14 cellular contexts compared by ENCODE assay signal in genomic region chr16:85638248-85638647, GRCh38.
"Had no signal": no experiment of that assay in that cellular context is flagged by ENCODE, and none has a peak within 500 bp of the region (broad histone marks: within the 10 kb centered on the region; RNA-seq: fewer than 3 reads in every experiment).

No MANE protein-coding gene starts in this region.

- H3K9ac ChIP-seq: SK-N-SH had no signal

- H3K27ac ChIP-seq: hepatocyte, lower lobe of right lung, neutrophil, thoracic aorta had no signal

- H3K27me3 ChIP-seq: gastrocnemius medialis, hepatocyte, neutrophil had no signal

- H3K9me3 ChIP-seq: gastrocnemius medialis, lower lobe of right lung, neutrophil, SK-N-SH, thoracic aorta had no signal

- H3K4me3 ChIP-seq: hepatocyte, lower lobe of right lung, thoracic aorta had no signal

- H3K36me3 ChIP-seq: gastrocnemius medialis, thoracic aorta had no signal

- H3K9me3 Mint-ChIP-seq: activated naive CD4-positive, alpha-beta T cell treated with anti-CD3 and anti-CD28 coated beads, Interleukin-2, amount 50 U/mL, for 72 hours; stimulated activated naive CD8-positive, alpha-beta T cell treated with anti-CD3 and anti-CD28 coated beads, Interleukin-15, Interleukin-2, amounts not matched to agents 100 ng/mL and 50 ng/mL, for 24 hours had no signal

- H3K4me3 Mint-ChIP-seq: stimulated activated naive CD8-positive, alpha-beta T cell treated with anti-CD3 and anti-CD28 coated beads, Interleukin-15, Interleukin-2, amounts not matched to agents 100 ng/mL and 50 ng/mL, for 24 hours had no signal

- H3K27ac Mint-ChIP-seq: activated naive CD4-positive, alpha-beta T cell treated with anti-CD3 and anti-CD28 coated beads, Interleukin-2, amount 50 U/mL, for 72 hours; stimulated activated naive CD8-positive, alpha-beta T cell treated with anti-CD3 and anti-CD28 coated beads, Interleukin-15, Interleukin-2, amounts not matched to agents 100 ng/mL and 50 ng/mL, for 24 hours had no signal

- H3K36me3 Mint-ChIP-seq: activated naive CD4-positive, alpha-beta T cell treated with anti-CD3 and anti-CD28 coated beads, Interleukin-2, amount 50 U/mL, for 72 hours had no signal

- DNase-seq: activated CD4-positive, alpha-beta T cell treated with anti-CD3 and anti-CD28 coated beads, Interleukin-2, amount 50 U/mL, for 4 hours; activated effector memory CD4-positive, alpha-beta T cell treated with anti-CD3 and anti-CD28 coated beads, Interleukin-2, amount 50 U/mL, for 16 hours; activated T-cell treated with anti-CD3 and anti-CD28 coated beads, Interleukin-2, amount 50 U/mL, for 1 hour; gastrocnemius medialis; SK-N-SH; T-helper 2 cell had no signal

- ATAC-seq: activated CD4-positive, CD25-positive, alpha-beta regulatory T cell treated with anti-CD3 and anti-CD28 coated beads, Interleukin-2, amount 50 U/mL, for 24 hours; activated naive CD4-positive, alpha-beta T cell treated with anti-CD3 and anti-CD28 coated beads, Interleukin-2, amount 50 U/mL, for 72 hours; sciatic nerve had no signal

- H3K27me3 Mint-ChIP-seq: stimulated activated naive CD8-positive, alpha-beta T cell treated with anti-CD3 and anti-CD28 coated beads, Interleukin-15, Interleukin-2, amounts not matched to agents 100 ng/mL and 50 ng/mL, for 24 hours had no signal
